In the genomic region with DNA sequence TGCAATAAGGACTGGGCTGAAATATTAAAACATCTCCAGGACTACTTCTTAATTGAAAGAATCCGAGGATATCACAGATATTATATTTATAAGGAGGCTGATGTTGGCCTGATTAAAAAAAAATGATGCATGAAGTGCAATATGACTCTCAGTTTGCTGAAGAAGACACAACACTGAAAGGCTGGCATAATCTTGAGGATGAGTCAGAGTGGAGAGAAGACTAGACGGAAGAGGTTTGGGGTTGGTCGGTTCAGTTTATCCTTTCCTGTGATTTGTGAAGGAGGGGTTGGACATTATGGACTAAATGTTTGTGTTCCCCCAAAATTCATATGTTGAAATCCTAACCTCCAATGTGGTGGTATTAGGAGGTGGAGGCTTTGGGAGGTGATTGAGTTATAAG, we compare ENCODE assay signal across 18 cellular contexts.
"Had no signal": no experiment of that assay in that cellular context is flagged by ENCODE, and none has a peak within 500 bp of the region (broad histone marks: within the 10 kb centered on the region; RNA-seq: fewer than 3 reads in every experiment).

No MANE protein-coding gene starts in this region.

- H3K9ac ChIP-seq: KMS-11 had no signal

- H3K36me3 ChIP-seq: WERI-Rb-1 had no signal

- H3K4me3 ChIP-seq: PC-9 had no signal

- H3K27ac ChIP-seq: KMS-11, PC-9, WERI-Rb-1 had no signal

- H2AFZ ChIP-seq: PC-9 had no signal

- ATAC-seq: activated CD4-positive, alpha-beta T cell treated with anti-CD3 and anti-CD28 coated beads for 36 hours; activated T-helper 17 cell treated with anti-CD3 and anti-CD28 coated beads, Interleukin-2, amount 50 U/mL, for 72 hours had no signal

- DNase-seq: activated CD4-positive, alpha-beta memory T cell treated with anti-CD3 and anti-CD28 coated beads, Interleukin-2, amount 10 ng/mL, durations not matched to agents 7 days and 5 days; activated CD4-positive, alpha-beta T cell treated with anti-CD3 and anti-CD28 coated beads for 36 hours; activated CD4-positive, alpha-beta T cell treated with anti-CD3 and anti-CD28 coated beads, Interleukin-2, amount 50 U/mL, for 1 hour; activated gamma-delta T cell; activated naive CD4-positive, alpha-beta T cell treated with anti-CD3 and anti-CD28 coated beads for 36 hours; activated T-cell treated with anti-CD3 and anti-CD28 coated beads for 4 hours; activated T-cell treated with anti-CD3 and anti-CD28 coated beads, Interleukin-2, amount 50 U/mL, for 48 hours; NCI-H146; NCI-H187 treated with DMSO at 0.1 percent for 48 hours; NCI-H2081 treated with DMSO at 0.1 percent for 48 hours; NCI-H446; NCI-H524; PC-9; SIG-M5; T-helper 1 cell; WERI-Rb-1 had no signal

- H3K4me2 ChIP-seq: KMS-11, PC-9 had no signal
